In the genomic region with DNA sequence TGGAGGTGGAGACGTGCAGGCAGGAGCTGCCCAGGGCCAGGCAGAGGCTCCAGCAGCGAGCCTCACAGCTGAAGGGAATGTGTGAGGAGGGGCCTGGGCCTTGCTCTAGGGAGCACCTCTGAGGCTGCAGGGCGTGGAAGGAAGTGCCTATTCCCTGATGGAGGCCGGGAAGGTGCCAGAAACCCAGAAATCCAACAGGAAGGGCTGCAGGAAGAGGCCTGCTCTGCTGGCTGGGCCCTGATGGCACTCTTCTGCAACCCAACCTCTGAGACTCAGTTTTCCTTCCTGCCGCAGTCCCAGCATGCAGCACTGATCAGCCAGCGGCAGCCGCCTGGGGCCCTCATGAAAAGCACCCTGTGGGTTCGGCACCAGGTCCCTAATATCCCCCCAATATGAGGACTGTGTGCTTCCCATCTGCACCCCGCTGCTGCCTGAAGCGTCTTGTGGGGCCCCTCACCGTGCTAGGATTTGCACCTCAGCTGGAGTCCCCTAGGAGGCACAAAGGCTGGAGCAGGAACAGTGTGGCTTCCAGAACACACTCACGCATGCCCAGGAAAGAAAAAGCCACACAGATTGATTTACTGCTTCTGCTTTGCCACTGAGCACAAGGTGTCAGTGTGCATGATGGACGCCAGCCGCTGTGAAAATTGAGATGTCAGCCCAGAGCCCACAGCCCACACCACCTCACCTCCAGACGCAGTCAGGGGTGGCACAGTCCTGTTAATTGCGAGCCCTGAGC, we compare ENCODE assay signal across 1 cellular context.
TF ChIP-seq lines count a peak whose summit lies in the region.

No MANE protein-coding gene starts in this region.

TF ChIP-seq in H1, 55 proteins besides CTCF, POLR2A, EP300 and RAD21:
- TF ChIP-seq EGR1 (IDR thresholded peaks at IDR 0.05; ENCODE audit: borderline replicate concordance, low read depth, low read length): no peak
- no peak for TF ChIP-seq NANOG (IDR thresholded peaks at IDR 0.05; ENCODE audit: insufficient read depth, low read depth, low read length, poor library complexity, severe bottlenecking)
- TF ChIP-seq TCF12 (IDR thresholded peaks at IDR 0.05; ENCODE audit: low read depth, low read length): no peak
- TF ChIP-seq, protein P1, sequence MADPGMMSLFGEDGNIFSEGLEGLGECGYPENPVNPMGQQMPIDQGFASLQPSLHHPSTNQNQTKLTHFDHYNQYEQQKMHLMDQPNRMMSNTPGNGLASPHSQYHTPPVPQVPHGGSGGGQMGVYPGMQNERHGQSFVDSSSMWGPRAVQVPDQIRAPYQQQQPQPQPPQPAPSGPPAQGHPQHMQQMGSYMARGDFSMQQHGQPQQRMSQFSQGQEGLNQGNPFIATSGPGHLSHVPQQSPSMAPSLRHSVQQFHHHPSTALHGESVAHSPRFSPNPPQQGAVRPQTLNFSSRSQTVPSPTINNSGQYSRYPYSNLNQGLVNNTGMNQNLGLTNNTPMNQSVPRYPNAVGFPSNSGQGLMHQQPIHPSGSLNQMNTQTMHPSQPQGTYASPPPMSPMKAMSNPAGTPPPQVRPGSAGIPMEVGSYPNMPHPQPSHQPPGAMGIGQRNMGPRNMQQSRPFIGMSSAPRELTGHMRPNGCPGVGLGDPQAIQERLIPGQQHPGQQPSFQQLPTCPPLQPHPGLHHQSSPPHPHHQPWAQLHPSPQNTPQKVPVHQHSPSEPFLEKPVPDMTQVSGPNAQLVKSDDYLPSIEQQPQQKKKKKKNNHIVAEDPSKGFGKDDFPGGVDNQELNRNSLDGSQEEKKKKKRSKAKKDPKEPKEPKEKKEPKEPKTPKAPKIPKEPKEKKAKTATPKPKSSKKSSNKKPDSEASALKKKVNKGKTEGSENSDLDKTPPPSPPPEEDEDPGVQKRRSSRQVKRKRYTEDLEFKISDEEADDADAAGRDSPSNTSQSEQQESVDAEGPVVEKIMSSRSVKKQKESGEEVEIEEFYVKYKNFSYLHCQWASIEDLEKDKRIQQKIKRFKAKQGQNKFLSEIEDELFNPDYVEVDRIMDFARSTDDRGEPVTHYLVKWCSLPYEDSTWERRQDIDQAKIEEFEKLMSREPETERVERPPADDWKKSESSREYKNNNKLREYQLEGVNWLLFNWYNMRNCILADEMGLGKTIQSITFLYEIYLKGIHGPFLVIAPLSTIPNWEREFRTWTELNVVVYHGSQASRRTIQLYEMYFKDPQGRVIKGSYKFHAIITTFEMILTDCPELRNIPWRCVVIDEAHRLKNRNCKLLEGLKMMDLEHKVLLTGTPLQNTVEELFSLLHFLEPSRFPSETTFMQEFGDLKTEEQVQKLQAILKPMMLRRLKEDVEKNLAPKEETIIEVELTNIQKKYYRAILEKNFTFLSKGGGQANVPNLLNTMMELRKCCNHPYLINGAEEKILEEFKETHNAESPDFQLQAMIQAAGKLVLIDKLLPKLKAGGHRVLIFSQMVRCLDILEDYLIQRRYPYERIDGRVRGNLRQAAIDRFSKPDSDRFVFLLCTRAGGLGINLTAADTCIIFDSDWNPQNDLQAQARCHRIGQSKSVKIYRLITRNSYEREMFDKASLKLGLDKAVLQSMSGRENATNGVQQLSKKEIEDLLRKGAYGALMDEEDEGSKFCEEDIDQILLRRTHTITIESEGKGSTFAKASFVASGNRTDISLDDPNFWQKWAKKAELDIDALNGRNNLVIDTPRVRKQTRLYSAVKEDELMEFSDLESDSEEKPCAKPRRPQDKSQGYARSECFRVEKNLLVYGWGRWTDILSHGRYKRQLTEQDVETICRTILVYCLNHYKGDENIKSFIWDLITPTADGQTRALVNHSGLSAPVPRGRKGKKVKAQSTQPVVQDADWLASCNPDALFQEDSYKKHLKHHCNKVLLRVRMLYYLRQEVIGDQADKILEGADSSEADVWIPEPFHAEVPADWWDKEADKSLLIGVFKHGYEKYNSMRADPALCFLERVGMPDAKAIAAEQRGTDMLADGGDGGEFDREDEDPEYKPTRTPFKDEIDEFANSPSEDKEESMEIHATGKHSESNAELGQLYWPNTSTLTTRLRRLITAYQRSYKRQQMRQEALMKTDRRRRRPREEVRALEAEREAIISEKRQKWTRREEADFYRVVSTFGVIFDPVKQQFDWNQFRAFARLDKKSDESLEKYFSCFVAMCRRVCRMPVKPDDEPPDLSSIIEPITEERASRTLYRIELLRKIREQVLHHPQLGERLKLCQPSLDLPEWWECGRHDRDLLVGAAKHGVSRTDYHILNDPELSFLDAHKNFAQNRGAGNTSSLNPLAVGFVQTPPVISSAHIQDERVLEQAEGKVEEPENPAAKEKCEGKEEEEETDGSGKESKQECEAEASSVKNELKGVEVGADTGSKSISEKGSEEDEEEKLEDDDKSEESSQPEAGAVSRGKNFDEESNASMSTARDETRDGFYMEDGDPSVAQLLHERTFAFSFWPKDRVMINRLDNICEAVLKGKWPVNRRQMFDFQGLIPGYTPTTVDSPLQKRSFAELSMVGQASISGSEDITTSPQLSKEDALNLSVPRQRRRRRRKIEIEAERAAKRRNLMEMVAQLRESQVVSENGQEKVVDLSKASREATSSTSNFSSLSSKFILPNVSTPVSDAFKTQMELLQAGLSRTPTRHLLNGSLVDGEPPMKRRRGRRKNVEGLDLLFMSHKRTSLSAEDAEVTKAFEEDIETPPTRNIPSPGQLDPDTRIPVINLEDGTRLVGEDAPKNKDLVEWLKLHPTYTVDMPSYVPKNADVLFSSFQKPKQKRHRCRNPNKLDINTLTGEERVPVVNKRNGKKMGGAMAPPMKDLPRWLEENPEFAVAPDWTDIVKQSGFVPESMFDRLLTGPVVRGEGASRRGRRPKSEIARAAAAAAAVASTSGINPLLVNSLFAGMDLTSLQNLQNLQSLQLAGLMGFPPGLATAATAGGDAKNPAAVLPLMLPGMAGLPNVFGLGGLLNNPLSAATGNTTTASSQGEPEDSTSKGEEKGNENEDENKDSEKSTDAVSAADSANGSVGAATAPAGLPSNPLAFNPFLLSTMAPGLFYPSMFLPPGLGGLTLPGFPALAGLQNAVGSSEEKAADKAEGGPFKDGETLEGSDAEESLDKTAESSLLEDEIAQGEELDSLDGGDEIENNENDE (IDR thresholded peaks at IDR 0.05; ENCODE audit: insufficient replicate concordance, low read length): no peak
- TF ChIP-seq MAX (IDR thresholded peaks at IDR 0.05): no peak
- no peak for TF ChIP-seq RNF2 (IDR thresholded peaks at IDR 0.05; ENCODE audit: borderline replicate concordance, low read depth, low read length, missing control alignments, poor library complexity, severe bottlenecking)
- TF ChIP-seq SP2 (IDR thresholded peaks at IDR 0.05; ENCODE audit: low read length): no peak
- TF ChIP-seq RBBP5 (IDR thresholded peaks at IDR 0.05; ENCODE audit: borderline replicate concordance, low read depth, low read length): no peak
- no peak for TF ChIP-seq KDM5A (IDR thresholded peaks at IDR 0.05; ENCODE audit: low read length)
- TF ChIP-seq POU5F1 (IDR thresholded peaks at IDR 0.05; ENCODE audit: low read depth, low read length): no peak
- TF ChIP-seq HDAC6 (IDR thresholded peaks at IDR 0.05; ENCODE audit: low read depth, low read length): no peak
- no peak for TF ChIP-seq CTBP2 (IDR thresholded peaks at IDR 0.05; ENCODE audit: borderline replicate concordance, insufficient read depth, insufficient read length, low read length)
- no peak for TF ChIP-seq POLR2AphosphoS5 (IDR thresholded peaks at IDR 0.05; ENCODE audit: low read depth, low read length)
- TF ChIP-seq SIRT6 (IDR thresholded peaks at IDR 0.05; ENCODE audit: low read length): no peak
